In genomic region chr3:122754867-122755835, GRCh38 we compare ENCODE assay signal across 8 cellular contexts. TPM values are rescaled to one million over a fixed set of nuclear protein-coding genes. Genes with fewer than 3 reads are reported as not detected.
DNase-seq lines count a peak whose midpoint lies in the region; FAIRE-seq and TF ChIP-seq lines count a peak whose summit lies in the region.

No MANE protein-coding gene starts in this region.

- H3K27me3 ChIP-seq in MM.1S (replicated peaks; ENCODE audit: insufficient read depth, low read length) (no peaks in the 10 kb centered on the region), endocrine pancreas (ENCODE audit: control insufficient read depth, insufficient read depth, low read length) (no peaks in the 10 kb centered on the region), neuronal stem cell (ENCODE audit: control insufficient read depth in 3 of 3, insufficient read depth in 3 of 3, low read depth in 1 of 3, low read length in 3 of 3) (no peaks in the 10 kb centered on the region)

- FAIRE-seq in GM19239 (lab: Jason Lieb, UNC) = peak; percentile 94

- no peak overlapping the region for H3K4me3 ChIP-seq in AG09309 (ENCODE audit: control insufficient read depth, low read depth, low read length)
- H3K4me3 ChIP-seq in MM.1S (ENCODE audit: low read length) = no peak overlapping the region
- no peak overlapping the region for H3K4me3 ChIP-seq in endocrine pancreas (ENCODE audit: control insufficient read depth, insufficient read depth, low read length)
- no peak overlapping the region for H3K4me3 ChIP-seq in neuronal stem cell (ENCODE audit: low read length in 2 of 2)

- DNase-seq in AG09309 (ENCODE audit: low read depth) (peak; percentile 13), GM19239 (ENCODE audit: insufficient read length, low spot score) (peak; percentile 27), MM.1S (peak; percentile 59), neuronal stem cell (ENCODE audit: low spot score) (peak; percentile 18), SIG-M5 treated with dmso at 0.1 percent for 504 hours (lab: John Stamatoyannopoulos, UW; ENCODE audit: unreplicated experiment) (no peak), NCI-H2081 treated with DMSO at 0.1 percent for 48 hours (lab: John Stamatoyannopoulos, UW) (no peak)
- no peak for DNase-seq in stimulated activated CD4-positive, alpha-beta T cell treated with anti-CD3 and anti-CD28 coated beads, Interleukin-15, amount 100 ng/mL, for 24 hours

- H3K4me2 ChIP-seq in MM.1S (ENCODE audit: low read depth, low read length) (no peak overlapping the region), neuronal stem cell (ENCODE audit: insufficient read depth, low read length, poor library complexity, severe bottlenecking) (no peak overlapping the region)

- H3K9me3 ChIP-seq in MM.1S (replicated peaks; ENCODE audit: insufficient read depth, low read length) = no peaks in the 10 kb centered on the region
- H3K9me3 ChIP-seq in endocrine pancreas (ENCODE audit: control insufficient read depth, low read length) = no peaks in the 10 kb centered on the region
- no peaks in the 10 kb centered on the region for H3K9me3 ChIP-seq in neuronal stem cell (replicated peaks in 1 of 2; ENCODE audit: control insufficient read depth in 2 of 2, insufficient read depth in 1 of 2, low read depth in 1 of 2, low read length in 2 of 2)

- no peak overlapping the region for H3K4ac ChIP-seq in neuronal stem cell (ENCODE audit: low read length)

- no peaks in the 10 kb centered on the region for H3K9me2 ChIP-seq in MM.1S (replicated peaks; ENCODE audit: insufficient read depth, low read length)

- H2BK5ac ChIP-seq in neuronal stem cell (ENCODE audit: low read length) = no peak overlapping the region

- no peak overlapping the region for H2BK12ac ChIP-seq in neuronal stem cell (ENCODE audit: low read length)

- H3K4me1 ChIP-seq in MM.1S (ENCODE audit: low read length) (peaks cover 11% of the 10 kb centered on the region; the same call in 1 of the 2 replicates), endocrine pancreas (ENCODE audit: control insufficient read depth, insufficient read depth, low read length) (peaks cover 6% of the 10 kb centered on the region), neuronal stem cell (ENCODE audit: control insufficient read depth in 2 of 2, insufficient read depth in 1 of 2, low read depth in 1 of 2, low read length in 2 of 2) (no peaks in the 10 kb centered on the region)

- H3K23ac ChIP-seq in neuronal stem cell (ENCODE audit: low read depth, low read length, poor library complexity) = no peak overlapping the region

- H3K36me3 ChIP-seq in MM.1S (replicated peaks; ENCODE audit: insufficient read depth, low read length) (no peaks in the 10 kb centered on the region), endocrine pancreas (ENCODE audit: control insufficient read depth, insufficient read depth, low read length) (no peaks in the 10 kb centered on the region), neuronal stem cell (replicated peaks in 1 of 2; ENCODE audit: control insufficient read depth in 2 of 2, insufficient read depth in 2 of 2, low read length in 2 of 2) (peaks cover 0 to 36% of the 10 kb centered on the region in 2 donors)

- H2AFZ ChIP-seq in MM.1S (ENCODE audit: low read length) (no peak overlapping the region), neuronal stem cell (ENCODE audit: low read length) (no peak overlapping the region)

- TF ChIP-seq CTCF in AG09309 (IDR thresholded peaks at IDR 0.05; ENCODE audit: control insufficient read depth, insufficient read depth, low read depth, low read length, missing control alignments) = peak; percentile 82
- TF ChIP-seq CTCF in MM.1S (IDR thresholded peaks at IDR 0.05; ENCODE audit: low read length) = peak; percentile 94

- no peak overlapping the region for H2BK15ac ChIP-seq in neuronal stem cell (ENCODE audit: low read length)

- no peaks in the 10 kb centered on the region for H3K79me2 ChIP-seq in MM.1S (ENCODE audit: low read length)

- no peak overlapping the region for H3K14ac ChIP-seq in neuronal stem cell (ENCODE audit: low read length)

- no peak overlapping the region for H3K18ac ChIP-seq in neuronal stem cell (ENCODE audit: low read length)

- no peak overlapping the region for H2BK120ac ChIP-seq in neuronal stem cell (ENCODE audit: low read depth, low read length)

- H4K8ac ChIP-seq in neuronal stem cell (ENCODE audit: low read depth, low read length) = no peak overlapping the region

- no peak overlapping the region for H3K27ac ChIP-seq in MM.1S (ENCODE audit: low read length)
- H3K27ac ChIP-seq in neuronal stem cell (replicated peaks; ENCODE audit: low read length) = no peak overlapping the region

- H3K79me1 ChIP-seq in neuronal stem cell (ENCODE audit: low read depth, low read length) = no peaks in the 10 kb centered on the region

- H3K9ac ChIP-seq in MM.1S (ENCODE audit: low read length) (no peak overlapping the region), endocrine pancreas (ENCODE audit: control insufficient read depth, insufficient read depth, low read length) (peak overlapping the region; percentile 7), neuronal stem cell (ENCODE audit: low read depth, low read length, poor library complexity) (no peak overlapping the region)

- H3F3A ChIP-seq in MM.1S (ENCODE audit: insufficient read depth, low read length) = no peaks in the 10 kb centered on the region

- H4K20me1 ChIP-seq in MM.1S (ENCODE audit: insufficient read depth, low read length) = no peaks in the 10 kb centered on the region

- no peak overlapping the region for H2AK5ac ChIP-seq in neuronal stem cell (ENCODE audit: low read depth, low read length)

- no peak overlapping the region for H4K91ac ChIP-seq in neuronal stem cell (ENCODE audit: low read depth, low read length, poor library complexity)

- whole genome bisulfite sequencing in neuronal stem cell (ENCODE audit: extremely low coverage in 2 of 2, insufficient read length in 2 of 2, insufficient replicate concordance in 1 of 2), 2 donors = no CpG with 5 or more reads among the region's 8 CpGs

RNA-seq across cellular contexts. Expression of gene HSPBAP1, which starts 38.5 kb away (rescaled TPM):
- 6.5 TPM for polyA plus RNA-seq in neuronal stem cell (2013, experiment 1 of 2)
- polyA plus RNA-seq in neuronal stem cell (2013, experiment 2 of 2) = 7.0 TPM

RNA-seq across cellular contexts. Expression of gene SLC49A4, which starts 39.7 kb away (rescaled TPM):
- 7.2 TPM for polyA plus RNA-seq in neuronal stem cell (2013, experiment 1 of 2)
- polyA plus RNA-seq in neuronal stem cell (2013, experiment 2 of 2) = 7.6 TPM

Comparison
In these comparisons a context has a peak if more than half of its experiments do, and no peak if none do; other contexts are left out.
1. DNase-seq: peak in AG09309 (single experiment), GM19239 (single experiment), MM.1S (single experiment) and neuronal stem cell (single experiment); none in stimulated activated CD4-positive, alpha-beta T cell treated with anti-CD3 and anti-CD28 coated beads, Interleukin-15, amount 100 ng/mL, for 24 hours (single experiment), SIG-M5 treated with dmso at 0.1 percent for 504 hours (single experiment) and NCI-H2081 treated with DMSO at 0.1 percent for 48 hours (single experiment).